1 cellular context compared by ENCODE assay signal in the genomic region with DNA sequence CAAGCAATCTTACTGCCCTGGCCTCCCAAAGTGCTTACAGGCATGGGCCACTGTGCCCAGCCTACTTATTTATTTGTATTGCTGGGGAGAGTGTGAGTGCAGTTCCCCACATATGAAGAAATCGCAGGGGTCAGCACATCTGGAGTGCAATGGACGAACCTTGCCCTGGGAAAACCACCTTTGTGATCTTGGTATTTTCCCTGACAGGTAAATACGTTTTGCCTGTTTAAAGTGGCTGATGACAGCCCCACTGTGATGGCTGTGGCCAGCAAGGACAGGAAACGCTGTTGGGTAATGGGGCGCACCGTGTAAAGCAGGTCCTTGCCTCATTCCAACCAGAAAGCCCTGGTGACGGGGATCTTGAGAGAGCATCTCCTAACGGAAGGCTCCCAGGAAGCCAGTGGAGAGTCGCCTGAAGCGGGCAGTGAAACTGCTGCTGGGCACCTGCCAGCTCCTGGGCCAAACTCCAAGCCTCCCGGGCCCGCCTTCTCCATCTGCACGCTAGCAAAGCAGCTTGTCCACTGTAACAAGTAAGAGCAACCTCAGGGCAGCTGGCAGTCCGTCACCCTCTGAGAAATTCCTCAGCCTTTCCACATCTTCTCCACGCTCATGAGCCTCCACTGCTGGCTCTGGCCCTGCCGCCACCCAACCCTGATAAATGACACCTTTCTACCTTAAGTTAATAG.
TF ChIP-seq lines count a peak whose summit lies in the region.

No MANE protein-coding gene starts in this region.

TF ChIP-seq in HepG2, 621 proteins besides CTCF, POLR2A, EP300 and RAD21 (continued from another document and continues in another):
- TF ChIP-seq, protein P1, sequence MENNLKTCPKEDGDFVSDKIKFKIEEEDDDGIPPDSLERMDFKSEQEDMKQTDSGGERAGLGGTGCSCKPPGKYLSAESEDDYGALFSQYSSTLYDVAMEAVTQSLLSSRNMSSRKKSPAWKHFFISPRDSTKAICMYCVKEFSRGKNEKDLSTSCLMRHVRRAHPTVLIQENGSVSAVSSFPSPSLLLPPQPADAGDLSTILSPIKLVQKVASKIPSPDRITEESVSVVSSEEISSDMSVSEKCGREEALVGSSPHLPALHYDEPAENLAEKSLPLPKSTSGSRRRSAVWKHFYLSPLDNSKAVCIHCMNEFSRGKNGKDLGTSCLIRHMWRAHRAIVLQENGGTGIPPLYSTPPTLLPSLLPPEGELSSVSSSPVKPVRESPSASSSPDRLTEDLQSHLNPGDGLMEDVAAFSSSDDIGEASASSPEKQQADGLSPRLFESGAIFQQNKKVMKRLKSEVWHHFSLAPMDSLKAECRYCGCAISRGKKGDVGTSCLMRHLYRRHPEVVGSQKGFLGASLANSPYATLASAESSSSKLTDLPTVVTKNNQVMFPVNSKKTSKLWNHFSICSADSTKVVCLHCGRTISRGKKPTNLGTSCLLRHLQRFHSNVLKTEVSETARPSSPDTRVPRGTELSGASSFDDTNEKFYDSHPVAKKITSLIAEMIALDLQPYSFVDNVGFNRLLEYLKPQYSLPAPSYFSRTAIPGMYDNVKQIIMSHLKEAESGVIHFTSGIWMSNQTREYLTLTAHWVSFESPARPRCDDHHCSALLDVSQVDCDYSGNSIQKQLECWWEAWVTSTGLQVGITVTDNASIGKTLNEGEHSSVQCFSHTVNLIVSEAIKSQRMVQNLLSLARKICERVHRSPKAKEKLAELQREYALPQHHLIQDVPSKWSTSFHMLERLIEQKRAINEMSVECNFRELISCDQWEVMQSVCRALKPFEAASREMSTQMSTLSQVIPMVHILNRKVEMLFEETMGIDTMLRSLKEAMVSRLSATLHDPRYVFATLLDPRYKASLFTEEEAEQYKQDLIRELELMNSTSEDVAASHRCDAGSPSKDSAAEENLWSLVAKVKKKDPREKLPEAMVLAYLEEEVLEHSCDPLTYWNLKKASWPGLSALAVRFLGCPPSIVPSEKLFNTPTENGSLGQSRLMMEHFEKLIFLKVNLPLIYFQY (CRISPR knock-in tag; IDR thresholded peaks at IDR 0.05; ENCODE audit: borderline replicate concordance), result no peak
- no peak for TF ChIP-seq ZNF816 (CRISPR knock-in tag; IDR thresholded peaks at IDR 0.05; ENCODE audit: borderline replicate concordance)
- no peak for TF ChIP-seq ZNF326 (CRISPR knock-in tag; IDR thresholded peaks at IDR 0.05; ENCODE audit: borderline replicate concordance)
- TF ChIP-seq TAF15 (IDR thresholded peaks at IDR 0.05; ENCODE audit: low read depth, low read length, poor library complexity, severe bottlenecking), result no peak
- TF ChIP-seq ZNF446 (CRISPR knock-in tag; IDR thresholded peaks at IDR 0.05), result no peak
- no peak for TF ChIP-seq MTF2 (CRISPR knock-in tag; IDR thresholded peaks at IDR 0.05; ENCODE audit: borderline replicate concordance)
- no peak for TF ChIP-seq THAP11 (CRISPR knock-in tag; IDR thresholded peaks at IDR 0.05)
- TF ChIP-seq NFE2L2 (IDR thresholded peaks at IDR 0.05; ENCODE audit: low read length), result no peak
- 0 out of 2 replicates have a peak, but pooled peaks have one; percentile 40 for TF ChIP-seq ZNF367 (CRISPR knock-in tag; IDR thresholded peaks at IDR 0.05; ENCODE audit: borderline replicate concordance)
- no peak for TF ChIP-seq SRY (CRISPR knock-in tag; IDR thresholded peaks at IDR 0.05)
- TF ChIP-seq CENPX (CRISPR knock-in tag; IDR thresholded peaks at IDR 0.05), result no peak
- no peak for TF ChIP-seq NFRKB (IDR thresholded peaks at IDR 0.05)
- TF ChIP-seq, protein P2, sequence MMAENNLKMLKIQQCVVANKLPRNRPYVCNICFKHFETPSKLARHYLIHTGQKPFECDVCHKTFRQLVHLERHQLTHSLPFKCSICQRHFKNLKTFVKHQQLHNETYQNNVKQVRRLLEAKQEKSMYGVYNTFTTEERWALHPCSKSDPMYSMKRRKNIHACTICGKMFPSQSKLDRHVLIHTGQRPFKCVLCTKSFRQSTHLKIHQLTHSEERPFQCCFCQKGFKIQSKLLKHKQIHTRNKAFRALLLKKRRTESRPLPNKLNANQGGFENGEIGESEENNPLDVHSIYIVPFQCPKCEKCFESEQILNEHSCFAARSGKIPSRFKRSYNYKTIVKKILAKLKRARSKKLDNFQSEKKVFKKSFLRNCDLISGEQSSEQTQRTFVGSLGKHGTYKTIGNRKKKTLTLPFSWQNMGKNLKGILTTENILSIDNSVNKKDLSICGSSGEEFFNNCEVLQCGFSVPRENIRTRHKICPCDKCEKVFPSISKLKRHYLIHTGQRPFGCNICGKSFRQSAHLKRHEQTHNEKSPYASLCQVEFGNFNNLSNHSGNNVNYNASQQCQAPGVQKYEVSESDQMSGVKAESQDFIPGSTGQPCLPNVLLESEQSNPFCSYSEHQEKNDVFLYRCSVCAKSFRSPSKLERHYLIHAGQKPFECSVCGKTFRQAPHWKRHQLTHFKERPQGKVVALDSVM (CRISPR knock-in tag; IDR thresholded peaks at IDR 0.05), result no peak
- no peak for TF ChIP-seq BRCA1 (CRISPR knock-in tag; IDR thresholded peaks at IDR 0.05)
- TF ChIP-seq, protein P3, sequence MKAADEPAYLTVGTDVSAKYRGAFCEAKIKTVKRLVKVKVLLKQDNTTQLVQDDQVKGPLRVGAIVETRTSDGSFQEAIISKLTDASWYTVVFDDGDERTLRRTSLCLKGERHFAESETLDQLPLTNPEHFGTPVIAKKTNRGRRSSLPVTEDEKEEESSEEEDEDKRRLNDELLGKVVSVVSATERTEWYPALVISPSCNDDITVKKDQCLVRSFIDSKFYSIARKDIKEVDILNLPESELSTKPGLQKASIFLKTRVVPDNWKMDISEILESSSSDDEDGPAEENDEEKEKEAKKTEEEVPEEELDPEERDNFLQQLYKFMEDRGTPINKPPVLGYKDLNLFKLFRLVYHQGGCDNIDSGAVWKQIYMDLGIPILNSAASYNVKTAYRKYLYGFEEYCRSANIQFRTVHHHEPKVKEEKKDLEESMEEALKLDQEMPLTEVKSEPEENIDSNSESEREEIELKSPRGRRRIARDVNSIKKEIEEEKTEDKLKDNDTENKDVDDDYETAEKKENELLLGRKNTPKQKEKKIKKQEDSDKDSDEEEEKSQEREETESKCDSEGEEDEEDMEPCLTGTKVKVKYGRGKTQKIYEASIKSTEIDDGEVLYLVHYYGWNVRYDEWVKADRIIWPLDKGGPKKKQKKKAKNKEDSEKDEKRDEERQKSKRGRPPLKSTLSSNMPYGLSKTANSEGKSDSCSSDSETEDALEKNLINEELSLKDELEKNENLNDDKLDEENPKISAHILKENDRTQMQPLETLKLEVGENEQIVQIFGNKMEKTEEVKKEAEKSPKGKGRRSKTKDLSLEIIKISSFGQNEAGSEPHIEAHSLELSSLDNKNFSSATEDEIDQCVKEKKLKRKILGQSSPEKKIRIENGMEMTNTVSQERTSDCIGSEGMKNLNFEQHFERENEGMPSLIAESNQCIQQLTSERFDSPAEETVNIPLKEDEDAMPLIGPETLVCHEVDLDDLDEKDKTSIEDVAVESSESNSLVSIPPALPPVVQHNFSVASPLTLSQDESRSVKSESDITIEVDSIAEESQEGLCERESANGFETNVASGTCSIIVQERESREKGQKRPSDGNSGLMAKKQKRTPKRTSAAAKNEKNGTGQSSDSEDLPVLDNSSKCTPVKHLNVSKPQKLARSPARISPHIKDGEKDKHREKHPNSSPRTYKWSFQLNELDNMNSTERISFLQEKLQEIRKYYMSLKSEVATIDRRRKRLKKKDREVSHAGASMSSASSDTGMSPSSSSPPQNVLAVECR (CRISPR knock-in tag; IDR thresholded peaks at IDR 0.05; ENCODE audit: borderline replicate concordance), result peak; percentile 42
- TF ChIP-seq MIXL1 (CRISPR knock-in tag; IDR thresholded peaks at IDR 0.05), result no peak
- TF ChIP-seq SOX13 (IDR thresholded peaks at IDR 0.05), result no peak
- TF ChIP-seq SOX13 (CRISPR knock-in tag; conservative IDR thresholded peaks at IDR 0.05 in 1 of 2, IDR thresholded peaks at IDR 0.05 in 1 of 2), result no peak
- no peak for TF ChIP-seq ZKSCAN1 (IDR thresholded peaks at IDR 0.05; ENCODE audit: low read length)
- TF ChIP-seq, protein P4, sequence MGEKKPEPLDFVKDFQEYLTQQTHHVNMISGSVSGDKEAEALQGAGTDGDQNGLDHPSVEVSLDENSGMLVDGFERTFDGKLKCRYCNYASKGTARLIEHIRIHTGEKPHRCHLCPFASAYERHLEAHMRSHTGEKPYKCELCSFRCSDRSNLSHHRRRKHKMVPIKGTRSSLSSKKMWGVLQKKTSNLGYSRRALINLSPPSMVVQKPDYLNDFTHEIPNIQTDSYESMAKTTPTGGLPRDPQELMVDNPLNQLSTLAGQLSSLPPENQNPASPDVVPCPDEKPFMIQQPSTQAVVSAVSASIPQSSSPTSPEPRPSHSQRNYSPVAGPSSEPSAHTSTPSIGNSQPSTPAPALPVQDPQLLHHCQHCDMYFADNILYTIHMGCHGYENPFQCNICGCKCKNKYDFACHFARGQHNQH (CRISPR knock-in tag; IDR thresholded peaks at IDR 0.05), result no peak
- peak; percentile 35; the same call in 1 of the 2 replicates for TF ChIP-seq HNF4G (IDR thresholded peaks at IDR 0.05; ENCODE audit: borderline replicate concordance, low read depth, low read length)
- no peak for TF ChIP-seq HNF4G (CRISPR knock-in tag; IDR thresholded peaks at IDR 0.05; ENCODE audit: borderline replicate concordance, low read depth)
- no peak for TF ChIP-seq ZSCAN21 (CRISPR knock-in tag; IDR thresholded peaks at IDR 0.05; ENCODE audit: borderline replicate concordance)
- TF ChIP-seq AGO2 (optimal IDR thresholded peaks at IDR 0.05; ENCODE audit: low read depth, low read length), result no peak
- TF ChIP-seq ZKSCAN8 (CRISPR knock-in tag; IDR thresholded peaks at IDR 0.05; ENCODE audit: borderline replicate concordance), result no peak
- TF ChIP-seq TBX3 (IDR thresholded peaks at IDR 0.05; ENCODE audit: borderline replicate concordance), result no peak
- TF ChIP-seq SIN3B (IDR thresholded peaks at IDR 0.05; ENCODE audit: low read length), result no peak
- no peak for TF ChIP-seq CC2D1A (CRISPR knock-in tag; IDR thresholded peaks at IDR 0.05)
- TF ChIP-seq ZNF557 (CRISPR knock-in tag; IDR thresholded peaks at IDR 0.05), result no peak
- TF ChIP-seq, protein P5, sequence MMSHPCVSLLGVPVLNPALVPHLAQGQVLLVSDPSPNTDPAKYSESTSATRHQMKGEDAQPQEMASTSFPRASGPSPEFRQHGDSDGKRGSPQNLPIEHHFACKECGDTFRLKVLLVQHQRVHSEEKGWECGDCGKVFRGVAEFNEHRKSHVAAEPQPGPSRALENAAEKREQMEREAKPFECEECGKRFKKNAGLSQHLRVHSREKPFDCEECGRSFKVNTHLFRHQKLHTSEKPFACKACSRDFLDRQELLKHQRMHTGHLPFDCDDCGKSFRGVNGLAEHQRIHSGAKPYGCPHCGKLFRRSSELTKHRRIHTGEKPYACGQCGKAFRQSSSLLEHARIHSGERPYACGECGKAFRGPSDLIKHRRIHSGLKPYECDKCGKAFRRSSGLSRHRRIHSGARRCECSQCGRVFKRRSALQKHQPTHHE (CRISPR knock-in tag; IDR thresholded peaks at IDR 0.05; ENCODE audit: borderline replicate concordance), result no peak
- TF ChIP-seq ZBTB38 (CRISPR knock-in tag; IDR thresholded peaks at IDR 0.05), result peak; percentile 94
- 0 out of 2 replicates have a peak, but pooled peaks have one; percentile 35 for TF ChIP-seq PHF21A (CRISPR knock-in tag; IDR thresholded peaks at IDR 0.05)
- TF ChIP-seq ZNF12 (CRISPR knock-in tag; IDR thresholded peaks at IDR 0.05), result no peak
- TF ChIP-seq U2AF2 (IDR thresholded peaks at IDR 0.05; ENCODE audit: low read depth, low read length), result no peak
- TF ChIP-seq YY1 (IDR thresholded peaks at IDR 0.05; ENCODE audit: insufficient read depth, insufficient replicate concordance, low read depth, low read length), result no peak
- TF ChIP-seq ZSCAN25 (CRISPR knock-in tag; IDR thresholded peaks at IDR 0.05), result 0 out of 2 replicates have a peak, but pooled peaks have one; percentile 27
- TF ChIP-seq, protein P6, sequence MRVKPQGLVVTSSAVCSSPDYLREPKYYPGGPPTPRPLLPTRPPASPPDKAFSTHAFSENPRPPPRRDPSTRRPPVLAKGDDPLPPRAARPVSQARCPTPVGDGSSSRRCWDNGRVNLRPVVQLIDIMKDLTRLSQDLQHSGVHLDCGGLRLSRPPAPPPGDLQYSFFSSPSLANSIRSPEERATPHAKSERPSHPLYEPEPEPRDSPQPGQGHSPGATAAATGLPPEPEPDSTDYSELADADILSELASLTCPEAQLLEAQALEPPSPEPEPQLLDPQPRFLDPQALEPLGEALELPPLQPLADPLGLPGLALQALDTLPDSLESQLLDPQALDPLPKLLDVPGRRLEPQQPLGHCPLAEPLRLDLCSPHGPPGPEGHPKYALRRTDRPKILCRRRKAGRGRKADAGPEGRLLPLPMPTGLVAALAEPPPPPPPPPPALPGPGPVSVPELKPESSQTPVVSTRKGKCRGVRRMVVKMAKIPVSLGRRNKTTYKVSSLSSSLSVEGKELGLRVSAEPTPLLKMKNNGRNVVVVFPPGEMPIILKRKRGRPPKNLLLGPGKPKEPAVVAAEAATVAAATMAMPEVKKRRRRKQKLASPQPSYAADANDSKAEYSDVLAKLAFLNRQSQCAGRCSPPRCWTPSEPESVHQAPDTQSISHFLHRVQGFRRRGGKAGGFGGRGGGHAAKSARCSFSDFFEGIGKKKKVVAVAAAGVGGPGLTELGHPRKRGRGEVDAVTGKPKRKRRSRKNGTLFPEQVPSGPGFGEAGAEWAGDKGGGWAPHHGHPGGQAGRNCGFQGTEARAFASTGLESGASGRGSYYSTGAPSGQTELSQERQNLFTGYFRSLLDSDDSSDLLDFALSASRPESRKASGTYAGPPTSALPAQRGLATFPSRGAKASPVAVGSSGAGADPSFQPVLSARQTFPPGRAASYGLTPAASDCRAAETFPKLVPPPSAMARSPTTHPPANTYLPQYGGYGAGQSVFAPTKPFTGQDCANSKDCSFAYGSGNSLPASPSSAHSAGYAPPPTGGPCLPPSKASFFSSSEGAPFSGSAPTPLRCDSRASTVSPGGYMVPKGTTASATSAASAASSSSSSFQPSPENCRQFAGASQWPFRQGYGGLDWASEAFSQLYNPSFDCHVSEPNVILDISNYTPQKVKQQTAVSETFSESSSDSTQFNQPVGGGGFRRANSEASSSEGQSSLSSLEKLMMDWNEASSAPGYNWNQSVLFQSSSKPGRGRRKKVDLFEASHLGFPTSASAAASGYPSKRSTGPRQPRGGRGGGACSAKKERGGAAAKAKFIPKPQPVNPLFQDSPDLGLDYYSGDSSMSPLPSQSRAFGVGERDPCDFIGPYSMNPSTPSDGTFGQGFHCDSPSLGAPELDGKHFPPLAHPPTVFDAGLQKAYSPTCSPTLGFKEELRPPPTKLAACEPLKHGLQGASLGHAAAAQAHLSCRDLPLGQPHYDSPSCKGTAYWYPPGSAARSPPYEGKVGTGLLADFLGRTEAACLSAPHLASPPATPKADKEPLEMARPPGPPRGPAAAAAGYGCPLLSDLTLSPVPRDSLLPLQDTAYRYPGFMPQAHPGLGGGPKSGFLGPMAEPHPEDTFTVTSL (CRISPR knock-in tag; IDR thresholded peaks at IDR 0.05; ENCODE audit: borderline replicate concordance), result no peak
